1 cellular context compared by ENCODE assay signal in the genomic region with DNA sequence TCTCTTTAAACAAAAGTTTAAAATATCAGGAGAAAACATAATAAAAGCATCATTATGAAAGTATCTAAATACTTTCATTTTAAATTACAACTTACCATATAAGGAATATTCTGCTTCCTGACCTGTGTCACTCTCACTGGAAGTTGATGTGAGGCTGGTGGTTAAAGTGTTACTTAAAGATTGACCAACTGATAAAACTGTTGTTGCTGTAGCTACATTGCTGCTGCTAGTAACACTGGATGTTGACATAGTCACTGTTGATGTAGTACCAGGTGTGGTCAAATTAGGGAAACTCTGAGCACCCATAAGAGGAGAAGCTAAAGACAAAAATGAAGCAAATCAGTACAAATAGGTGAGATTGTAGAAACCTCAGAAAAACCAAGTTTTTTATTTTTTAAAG.
A peak's percentile ranks its signal among the peaks of the same experiment; 100 is the strongest.
TF ChIP-seq lines count a peak whose summit lies in the region.

No MANE protein-coding gene starts in this region.

TF ChIP-seq in HepG2, 621 proteins besides CTCF, POLR2A, EP300 and RAD21 (continued from another document and continues in another):
- TF ChIP-seq ZNF451 (CRISPR knock-in tag; IDR thresholded peaks at IDR 0.05) (no peak), FOXM1 (CRISPR knock-in tag; IDR thresholded peaks at IDR 0.05) (no peak), SNAI1 (CRISPR knock-in tag; IDR thresholded peaks at IDR 0.05; ENCODE audit: borderline replicate concordance) (no peak), ZNF670 (CRISPR knock-in tag; IDR thresholded peaks at IDR 0.05; ENCODE audit: borderline replicate concordance) (no peak), GATAD2A (CRISPR knock-in tag; IDR thresholded peaks at IDR 0.05) (peak; percentile 38; the same call in 1 of the 2 replicates), ZSCAN22 (CRISPR knock-in tag; IDR thresholded peaks at IDR 0.05) (no peak), ZFP62 (CRISPR knock-in tag; IDR thresholded peaks at IDR 0.05) (no peak), ZBTB38 (CRISPR knock-in tag; IDR thresholded peaks at IDR 0.05) (no peak), AKAP8 (CRISPR knock-in tag; IDR thresholded peaks at IDR 0.05) (no peak), PAWR (CRISPR knock-in tag; IDR thresholded peaks at IDR 0.05; ENCODE audit: borderline replicate concordance) (no peak), MEIS1 (CRISPR knock-in tag; IDR thresholded peaks at IDR 0.05; ENCODE audit: borderline replicate concordance) (no peak), SIX4 (CRISPR knock-in tag; IDR thresholded peaks at IDR 0.05) (no peak), ELF1 (CRISPR knock-in tag; IDR thresholded peaks at IDR 0.05) (0 out of 2 replicates have a peak, but pooled peaks have one; percentile 24), ZNF317 (CRISPR knock-in tag; IDR thresholded peaks at IDR 0.05) (peak; percentile 85), ZNF33B (CRISPR knock-in tag; IDR thresholded peaks at IDR 0.05) (no peak), BORCS8-MEF2B (CRISPR knock-in tag; IDR thresholded peaks at IDR 0.05) (no peak), TBX3 (IDR thresholded peaks at IDR 0.05; ENCODE audit: borderline replicate concordance) (peak; percentile 61; the same call in 1 of the 2 replicates), NR2F6 (IDR thresholded peaks at IDR 0.05) (no peak), NR2F6 (CRISPR knock-in tag; IDR thresholded peaks at IDR 0.05) (peak; percentile 55)
- TF ChIP-seq, protein P1, sequence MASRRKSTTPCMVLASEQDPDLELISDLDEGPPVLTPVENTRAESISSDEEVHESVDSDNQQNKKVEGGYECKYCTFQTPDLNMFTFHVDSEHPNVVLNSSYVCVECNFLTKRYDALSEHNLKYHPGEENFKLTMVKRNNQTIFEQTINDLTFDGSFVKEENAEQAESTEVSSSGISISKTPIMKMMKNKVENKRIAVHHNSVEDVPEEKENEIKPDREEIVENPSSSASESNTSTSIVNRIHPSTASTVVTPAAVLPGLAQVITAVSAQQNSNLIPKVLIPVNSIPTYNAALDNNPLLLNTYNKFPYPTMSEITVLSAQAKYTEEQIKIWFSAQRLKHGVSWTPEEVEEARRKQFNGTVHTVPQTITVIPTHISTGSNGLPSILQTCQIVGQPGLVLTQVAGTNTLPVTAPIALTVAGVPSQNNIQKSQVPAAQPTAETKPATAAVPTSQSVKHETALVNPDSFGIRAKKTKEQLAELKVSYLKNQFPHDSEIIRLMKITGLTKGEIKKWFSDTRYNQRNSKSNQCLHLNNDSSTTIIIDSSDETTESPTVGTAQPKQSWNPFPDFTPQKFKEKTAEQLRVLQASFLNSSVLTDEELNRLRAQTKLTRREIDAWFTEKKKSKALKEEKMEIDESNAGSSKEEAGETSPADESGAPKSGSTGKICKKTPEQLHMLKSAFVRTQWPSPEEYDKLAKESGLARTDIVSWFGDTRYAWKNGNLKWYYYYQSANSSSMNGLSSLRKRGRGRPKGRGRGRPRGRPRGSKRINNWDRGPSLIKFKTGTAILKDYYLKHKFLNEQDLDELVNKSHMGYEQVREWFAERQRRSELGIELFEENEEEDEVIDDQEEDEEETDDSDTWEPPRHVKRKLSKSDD (CRISPR knock-in tag; IDR thresholded peaks at IDR 0.05; ENCODE audit: low read depth), result 0 out of 2 replicates have a peak, but pooled peaks have one; percentile 39
- TF ChIP-seq, protein P2, sequence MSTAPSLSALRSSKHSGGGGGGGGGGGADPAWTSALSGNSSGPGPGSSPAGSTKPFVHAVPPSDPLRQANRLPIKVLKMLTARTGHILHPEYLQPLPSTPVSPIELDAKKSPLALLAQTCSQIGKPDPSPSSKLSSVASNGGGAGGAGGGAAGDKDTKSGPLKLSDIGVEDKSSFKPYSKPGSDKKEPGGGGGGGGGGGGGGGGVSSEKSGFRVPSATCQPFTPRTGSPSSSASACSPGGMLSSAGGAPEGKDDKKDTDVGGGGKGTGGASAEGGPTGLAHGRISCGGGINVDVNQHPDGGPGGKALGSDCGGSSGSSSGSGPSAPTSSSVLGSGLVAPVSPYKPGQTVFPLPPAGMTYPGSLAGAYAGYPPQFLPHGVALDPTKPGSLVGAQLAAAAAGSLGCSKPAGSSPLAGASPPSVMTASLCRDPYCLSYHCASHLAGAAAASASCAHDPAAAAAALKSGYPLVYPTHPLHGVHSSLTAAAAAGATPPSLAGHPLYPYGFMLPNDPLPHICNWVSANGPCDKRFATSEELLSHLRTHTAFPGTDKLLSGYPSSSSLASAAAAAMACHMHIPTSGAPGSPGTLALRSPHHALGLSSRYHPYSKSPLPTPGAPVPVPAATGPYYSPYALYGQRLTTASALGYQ (CRISPR knock-in tag; IDR thresholded peaks at IDR 0.05), result 0 out of 2 replicates have a peak, but pooled peaks have one; percentile 37
- TF ChIP-seq, protein P3, sequence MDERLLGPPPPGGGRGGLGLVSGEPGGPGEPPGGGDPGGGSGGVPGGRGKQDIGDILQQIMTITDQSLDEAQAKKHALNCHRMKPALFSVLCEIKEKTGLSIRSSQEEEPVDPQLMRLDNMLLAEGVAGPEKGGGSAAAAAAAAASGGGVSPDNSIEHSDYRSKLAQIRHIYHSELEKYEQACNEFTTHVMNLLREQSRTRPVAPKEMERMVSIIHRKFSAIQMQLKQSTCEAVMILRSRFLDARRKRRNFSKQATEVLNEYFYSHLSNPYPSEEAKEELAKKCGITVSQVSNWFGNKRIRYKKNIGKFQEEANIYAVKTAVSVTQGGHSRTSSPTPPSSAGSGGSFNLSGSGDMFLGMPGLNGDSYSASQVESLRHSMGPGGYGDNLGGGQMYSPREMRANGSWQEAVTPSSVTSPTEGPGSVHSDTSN (CRISPR knock-in tag; IDR thresholded peaks at IDR 0.05), result 0 out of 2 replicates have a peak, but pooled peaks have one; percentile 15
- TF ChIP-seq, protein P4, sequence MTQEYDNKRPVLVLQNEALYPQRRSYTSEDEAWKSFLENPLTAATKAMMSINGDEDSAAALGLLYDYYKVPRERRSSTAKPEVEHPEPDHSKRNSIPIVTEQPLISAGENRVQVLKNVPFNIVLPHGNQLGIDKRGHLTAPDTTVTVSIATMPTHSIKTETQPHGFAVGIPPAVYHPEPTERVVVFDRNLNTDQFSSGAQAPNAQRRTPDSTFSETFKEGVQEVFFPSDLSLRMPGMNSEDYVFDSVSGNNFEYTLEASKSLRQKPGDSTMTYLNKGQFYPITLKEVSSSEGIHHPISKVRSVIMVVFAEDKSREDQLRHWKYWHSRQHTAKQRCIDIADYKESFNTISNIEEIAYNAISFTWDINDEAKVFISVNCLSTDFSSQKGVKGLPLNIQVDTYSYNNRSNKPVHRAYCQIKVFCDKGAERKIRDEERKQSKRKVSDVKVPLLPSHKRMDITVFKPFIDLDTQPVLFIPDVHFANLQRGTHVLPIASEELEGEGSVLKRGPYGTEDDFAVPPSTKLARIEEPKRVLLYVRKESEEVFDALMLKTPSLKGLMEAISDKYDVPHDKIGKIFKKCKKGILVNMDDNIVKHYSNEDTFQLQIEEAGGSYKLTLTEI (CRISPR knock-in tag; conservative IDR thresholded peaks at IDR 0.05), result no peak
- TF ChIP-seq, protein P5, sequence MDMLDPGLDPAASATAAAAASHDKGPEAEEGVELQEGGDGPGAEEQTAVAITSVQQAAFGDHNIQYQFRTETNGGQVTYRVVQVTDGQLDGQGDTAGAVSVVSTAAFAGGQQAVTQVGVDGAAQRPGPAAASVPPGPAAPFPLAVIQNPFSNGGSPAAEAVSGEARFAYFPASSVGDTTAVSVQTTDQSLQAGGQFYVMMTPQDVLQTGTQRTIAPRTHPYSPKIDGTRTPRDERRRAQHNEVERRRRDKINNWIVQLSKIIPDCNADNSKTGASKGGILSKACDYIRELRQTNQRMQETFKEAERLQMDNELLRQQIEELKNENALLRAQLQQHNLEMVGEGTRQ (IDR thresholded peaks at IDR 0.05; ENCODE audit: low read depth, low read length), result no peak
- TF ChIP-seq, protein P5 (CRISPR knock-in tag; IDR thresholded peaks at IDR 0.05; ENCODE audit: borderline replicate concordance), result peak; percentile 64; the same call in 1 of the 2 replicates
- TF ChIP-seq, protein P6, sequence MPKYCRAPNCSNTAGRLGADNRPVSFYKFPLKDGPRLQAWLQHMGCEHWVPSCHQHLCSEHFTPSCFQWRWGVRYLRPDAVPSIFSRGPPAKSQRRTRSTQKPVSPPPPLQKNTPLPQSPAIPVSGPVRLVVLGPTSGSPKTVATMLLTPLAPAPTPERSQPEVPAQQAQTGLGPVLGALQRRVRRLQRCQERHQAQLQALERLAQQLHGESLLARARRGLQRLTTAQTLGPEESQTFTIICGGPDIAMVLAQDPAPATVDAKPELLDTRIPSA (CRISPR knock-in tag; IDR thresholded peaks at IDR 0.05; ENCODE audit: borderline replicate concordance), result no peak
- TF ChIP-seq, protein P7, sequence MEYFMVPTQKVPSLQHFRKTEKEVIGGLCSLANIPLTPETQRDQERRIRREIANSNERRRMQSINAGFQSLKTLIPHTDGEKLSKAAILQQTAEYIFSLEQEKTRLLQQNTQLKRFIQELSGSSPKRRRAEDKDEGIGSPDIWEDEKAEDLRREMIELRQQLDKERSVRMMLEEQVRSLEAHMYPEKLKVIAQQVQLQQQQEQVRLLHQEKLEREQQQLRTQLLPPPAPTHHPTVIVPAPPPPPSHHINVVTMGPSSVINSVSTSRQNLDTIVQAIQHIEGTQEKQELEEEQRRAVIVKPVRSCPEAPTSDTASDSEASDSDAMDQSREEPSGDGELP (IDR thresholded peaks at IDR 0.05; ENCODE audit: borderline replicate concordance, low read depth), result peak; percentile 60; the same call in 1 of the 2 replicates
- TF ChIP-seq, protein P8, sequence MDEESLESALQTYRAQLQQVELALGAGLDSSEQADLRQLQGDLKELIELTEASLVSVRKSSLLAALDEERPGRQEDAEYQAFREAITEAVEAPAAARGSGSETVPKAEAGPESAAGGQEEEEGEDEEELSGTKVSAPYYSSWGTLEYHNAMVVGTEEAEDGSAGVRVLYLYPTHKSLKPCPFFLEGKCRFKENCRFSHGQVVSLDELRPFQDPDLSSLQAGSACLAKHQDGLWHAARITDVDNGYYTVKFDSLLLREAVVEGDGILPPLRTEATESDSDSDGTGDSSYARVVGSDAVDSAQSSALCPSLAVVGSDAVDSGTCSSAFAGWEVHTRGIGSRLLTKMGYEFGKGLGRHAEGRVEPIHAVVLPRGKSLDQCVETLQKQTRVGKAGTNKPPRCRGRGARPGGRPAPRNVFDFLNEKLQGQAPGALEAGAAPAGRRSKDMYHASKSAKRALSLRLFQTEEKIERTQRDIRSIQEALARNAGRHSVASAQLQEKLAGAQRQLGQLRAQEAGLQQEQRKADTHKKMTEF (CRISPR knock-in tag; IDR thresholded peaks at IDR 0.05), result no peak
- TF ChIP-seq, protein P9, sequence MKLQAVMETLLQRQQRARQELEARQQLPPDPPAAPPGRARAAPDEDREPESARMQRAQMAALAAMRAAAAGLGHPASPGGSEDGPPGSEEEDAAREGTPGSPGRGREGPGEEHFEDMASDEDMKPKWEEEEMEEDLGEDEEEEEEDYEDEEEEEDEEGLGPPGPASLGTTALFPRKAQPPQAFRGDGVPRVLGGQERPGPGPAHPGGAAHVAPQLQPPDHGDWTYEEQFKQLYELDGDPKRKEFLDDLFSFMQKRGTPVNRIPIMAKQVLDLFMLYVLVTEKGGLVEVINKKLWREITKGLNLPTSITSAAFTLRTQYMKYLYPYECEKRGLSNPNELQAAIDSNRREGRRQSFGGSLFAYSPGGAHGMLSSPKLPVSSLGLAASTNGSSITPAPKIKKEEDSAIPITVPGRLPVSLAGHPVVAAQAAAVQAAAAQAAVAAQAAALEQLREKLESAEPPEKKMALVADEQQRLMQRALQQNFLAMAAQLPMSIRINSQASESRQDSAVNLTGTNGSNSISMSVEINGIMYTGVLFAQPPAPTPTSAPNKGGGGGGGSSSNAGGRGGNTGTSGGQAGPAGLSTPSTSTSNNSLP (IDR thresholded peaks at IDR 0.05; ENCODE audit: low read depth, low read length), result peak; percentile 84
- TF ChIP-seq, protein P10, sequence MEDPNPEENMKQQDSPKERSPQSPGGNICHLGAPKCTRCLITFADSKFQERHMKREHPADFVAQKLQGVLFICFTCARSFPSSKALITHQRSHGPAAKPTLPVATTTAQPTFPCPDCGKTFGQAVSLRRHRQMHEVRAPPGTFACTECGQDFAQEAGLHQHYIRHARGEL (CRISPR knock-in tag; IDR thresholded peaks at IDR 0.05), result no peak
- TF ChIP-seq, protein P11, sequence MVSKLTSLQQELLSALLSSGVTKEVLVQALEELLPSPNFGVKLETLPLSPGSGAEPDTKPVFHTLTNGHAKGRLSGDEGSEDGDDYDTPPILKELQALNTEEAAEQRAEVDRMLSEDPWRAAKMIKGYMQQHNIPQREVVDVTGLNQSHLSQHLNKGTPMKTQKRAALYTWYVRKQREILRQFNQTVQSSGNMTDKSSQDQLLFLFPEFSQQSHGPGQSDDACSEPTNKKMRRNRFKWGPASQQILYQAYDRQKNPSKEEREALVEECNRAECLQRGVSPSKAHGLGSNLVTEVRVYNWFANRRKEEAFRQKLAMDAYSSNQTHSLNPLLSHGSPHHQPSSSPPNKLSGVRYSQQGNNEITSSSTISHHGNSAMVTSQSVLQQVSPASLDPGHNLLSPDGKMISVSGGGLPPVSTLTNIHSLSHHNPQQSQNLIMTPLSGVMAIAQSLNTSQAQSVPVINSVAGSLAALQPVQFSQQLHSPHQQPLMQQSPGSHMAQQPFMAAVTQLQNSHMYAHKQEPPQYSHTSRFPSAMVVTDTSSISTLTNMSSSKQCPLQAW (CRISPR knock-in tag; IDR thresholded peaks at IDR 0.05), result peak; percentile 70; the same call in 1 of the 2 replicates
- TF ChIP-seq, protein P12, sequence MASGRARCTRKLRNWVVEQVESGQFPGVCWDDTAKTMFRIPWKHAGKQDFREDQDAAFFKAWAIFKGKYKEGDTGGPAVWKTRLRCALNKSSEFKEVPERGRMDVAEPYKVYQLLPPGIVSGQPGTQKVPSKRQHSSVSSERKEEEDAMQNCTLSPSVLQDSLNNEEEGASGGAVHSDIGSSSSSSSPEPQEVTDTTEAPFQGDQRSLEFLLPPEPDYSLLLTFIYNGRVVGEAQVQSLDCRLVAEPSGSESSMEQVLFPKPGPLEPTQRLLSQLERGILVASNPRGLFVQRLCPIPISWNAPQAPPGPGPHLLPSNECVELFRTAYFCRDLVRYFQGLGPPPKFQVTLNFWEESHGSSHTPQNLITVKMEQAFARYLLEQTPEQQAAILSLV (CRISPR knock-in tag; IDR thresholded peaks at IDR 0.05; ENCODE audit: borderline replicate concordance), result no peak
- TF ChIP-seq, protein P13, sequence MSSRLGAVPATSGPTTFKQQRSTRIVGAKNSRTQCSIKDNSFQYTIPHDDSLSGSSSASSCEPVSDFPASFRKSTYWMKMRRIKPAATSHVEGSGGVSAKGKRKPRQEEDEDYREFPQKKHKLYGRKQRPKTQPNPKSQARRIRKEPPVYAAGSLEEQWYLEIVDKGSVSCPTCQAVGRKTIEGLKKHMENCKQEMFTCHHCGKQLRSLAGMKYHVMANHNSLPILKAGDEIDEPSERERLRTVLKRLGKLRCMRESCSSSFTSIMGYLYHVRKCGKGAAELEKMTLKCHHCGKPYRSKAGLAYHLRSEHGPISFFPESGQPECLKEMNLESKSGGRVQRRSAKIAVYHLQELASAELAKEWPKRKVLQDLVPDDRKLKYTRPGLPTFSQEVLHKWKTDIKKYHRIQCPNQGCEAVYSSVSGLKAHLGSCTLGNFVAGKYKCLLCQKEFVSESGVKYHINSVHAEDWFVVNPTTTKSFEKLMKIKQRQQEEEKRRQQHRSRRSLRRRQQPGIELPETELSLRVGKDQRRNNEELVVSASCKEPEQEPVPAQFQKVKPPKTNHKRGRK (CRISPR knock-in tag; IDR thresholded peaks at IDR 0.05), result no peak
